ENCODE assay signal across 3 cellular contexts in genomic region chr7:22506316-22507020, GRCh38. TPM values are rescaled to one million over a fixed set of nuclear protein-coding genes. Genes with fewer than 3 reads are reported as not detected.
"Had no signal": no experiment of that assay in that cellular context is flagged by ENCODE, and none has a peak within 500 bp of the region (broad histone marks: within the 10 kb centered on the region; RNA-seq: fewer than 3 reads in every experiment).

No MANE protein-coding gene starts in this region.

RNA-seq across cellular contexts. Expression of gene STEAP1B, which starts 6.5 kb away (rescaled TPM):
- total RNA-seq: hepatocyte; kidney epithelial cell; naive thymus-derived CD8-positive, alpha-beta T cell had no signal
